Comparison of ENCODE assay signal across 8 cellular contexts in genomic region chr9:22119537-22120167, GRCh38.
DNase-seq lines count a peak whose midpoint lies in the region; ATAC-seq, FAIRE-seq and TF ChIP-seq lines count a peak whose summit lies in the region.

No MANE protein-coding gene starts in this region.

- no peaks in the 10 kb centered on the region for H3K27me3 ChIP-seq in bronchial epithelial cell (ENCODE audit: control insufficient read depth, insufficient read depth, low read length)

- peak; percentile 62 for ATAC-seq in GM19035 (IDR thresholded peaks at IDR 0.05; ENCODE audit: unreplicated experiment)
- ATAC-seq in HG02970 (IDR thresholded peaks at IDR 0.05; ENCODE audit: low FRiP score, unreplicated experiment): no peak

- peak; percentile 66 for TF ChIP-seq CTCF in bronchial epithelial cell (IDR thresholded peaks at IDR 0.05; ENCODE audit: insufficient read depth, low read length, severe bottlenecking)
- TF ChIP-seq CTCF in coronary artery (IDR thresholded peaks at IDR 0.05): no peak

- H3K4me3 ChIP-seq in bronchial epithelial cell (ENCODE audit: low read depth, low read length) (no peak overlapping the region), coronary artery (no peak overlapping the region)

- no peak overlapping the region for H3K27ac ChIP-seq in coronary artery

- no peaks in the 10 kb centered on the region for H3K36me3 ChIP-seq in bronchial epithelial cell (ENCODE audit: control insufficient read depth, insufficient read depth, low read length)

- peak; percentile 73 for FAIRE-seq in bronchial epithelial cell (lab: Jason Lieb, UNC)

- DNase-seq in D341Med (ENCODE audit: low spot score): peak; percentile 27
- DNase-seq in M059J (ENCODE audit: low read depth): peak; percentile 76
- DNase-seq in bronchial epithelial cell (ENCODE audit: low read depth): peak; percentile 72
- peak; percentile 57 for DNase-seq in myocyte (ENCODE audit: low read depth)
- no peak for DNase-seq in SHP77 (lab: John Stamatoyannopoulos, UW)
- no peak for DNase-seq in coronary artery (ENCODE audit: low spot score)

Comparison
In these comparisons a context has a peak if more than half of its experiments do, and no peak if none do; other contexts are left out.
1. DNase-seq: peak in D341Med (single experiment), M059J (single experiment), bronchial epithelial cell (single experiment) and myocyte (single experiment); none in SHP77 (0 of 2) and coronary artery (single experiment).